24 cellular contexts compared by ENCODE assay signal in the genomic region with DNA sequence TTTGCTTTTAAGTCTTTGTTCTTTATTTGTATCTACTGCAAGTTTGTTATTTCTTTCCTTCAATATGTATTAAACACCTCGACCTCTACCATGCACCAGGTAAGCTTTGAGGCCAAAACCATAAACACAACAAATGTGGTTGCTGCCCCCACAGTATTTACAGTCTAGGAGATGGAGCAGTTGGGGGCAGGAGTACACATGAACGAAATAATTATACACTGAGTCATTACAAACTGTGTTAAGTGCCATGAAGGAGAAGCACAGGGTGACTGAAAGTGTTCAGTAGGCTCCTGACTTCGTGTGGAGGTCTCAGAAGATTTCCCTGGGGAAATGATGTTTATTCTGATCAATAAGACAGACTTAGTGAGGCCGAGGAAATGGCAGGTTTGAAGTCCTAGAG.
"Had no signal": no experiment of that assay in that cellular context is flagged by ENCODE, and none has a peak within 500 bp of the region (broad histone marks: within the 10 kb centered on the region; RNA-seq: fewer than 3 reads in every experiment).

No MANE protein-coding gene starts in this region.

- H3K27me3 ChIP-seq: body of pancreas, cardiac muscle cell, hepatocyte, right atrium auricular region, thyroid gland had no signal

- H3K36me3 ChIP-seq: cardiac muscle cell, left ventricle myocardium inferior, right atrium auricular region, thyroid gland had no signal

- H3K27ac ChIP-seq: body of pancreas, cardiac muscle cell, hepatocyte, left ventricle myocardium inferior, right atrium auricular region, thyroid gland had no signal

- H3K4me2 ChIP-seq: hepatocyte had no signal

- H2AFZ ChIP-seq: hepatocyte had no signal

- H3K4me1 ChIP-seq: body of pancreas, left ventricle myocardium inferior, thyroid gland had no signal

- H3K4me3 ChIP-seq: body of pancreas, cardiac muscle cell, hepatocyte, left ventricle myocardium inferior, right atrium auricular region, thyroid gland had no signal

- ATAC-seq: body of pancreas; natural killer cell; stimulated activated naive CD8-positive, alpha-beta T cell treated with anti-CD3 and anti-CD28 coated beads, Interleukin-15, Interleukin-2, amounts not matched to agents 100 U/mL and 50 U/mL, for 24 hours had no signal

- DNase-seq: activated CD4-positive, alpha-beta memory T cell treated with anti-CD3 and anti-CD28 coated beads for 36 hours; activated CD4-positive, alpha-beta T cell treated with anti-CD3 and anti-CD28 coated beads for 48 hours; activated naive CD4-positive, alpha-beta T cell treated with Interleukin-2 at 50 U/mL for 16 hours; activated naive CD8-positive, alpha-beta T cell treated with anti-CD3 and anti-CD28 coated beads, Interleukin-2, amount 10 ng/mL, durations not matched to agents 7 days and 5 days; activated T-cell treated with anti-CD3 and anti-CD28 coated beads, Interleukin-2, amount 50 U/mL, for 48 hours; amygdala; body of pancreas; dermis blood vessel endothelial cell; effector memory CD4-positive, alpha-beta T cell; foreskin melanocyte; glutamatergic neuron; immature natural killer cell; kidney glomerular epithelial cell; left ventricle myocardium inferior; mammary epithelial cell; midbrain; natural killer cell; stimulated activated CD4-positive, alpha-beta T cell treated with anti-CD3 and anti-CD28 coated beads, Interleukin-4, amount 100 ng/mL, for 24 hours; stimulated activated naive CD8-positive, alpha-beta T cell treated with anti-CD3 and anti-CD28 coated beads, Interleukin-15, Interleukin-2, amounts not matched to agents 100 U/mL and 50 U/mL, for 24 hours; substantia nigra; thyroid gland had no signal

- H3K9me3 ChIP-seq: body of pancreas, left ventricle myocardium inferior, right atrium auricular region, thyroid gland had no signal
